Comparison of ENCODE assay signal across 1 cellular context in genomic region chr14:83162351-83162929, GRCh38.
A peak's percentile ranks its signal among the peaks of the same experiment; 100 is the strongest.
TF ChIP-seq lines count a peak whose summit lies in the region.

No MANE protein-coding gene starts in this region.

TF ChIP-seq in GM12878, 131 proteins besides CTCF, POLR2A, EP300 and RAD21 (continued from another document):
- TF ChIP-seq ZBTB4 (CRISPR knock-in tag; IDR thresholded peaks at IDR 0.05) (no peak), SREBF2 (IDR thresholded peaks at IDR 0.05; ENCODE audit: low read length) (no peak), GATAD2B (conservative IDR thresholded peaks at IDR 0.05; ENCODE audit: low read depth) (peak; percentile 61; the same call in 1 of the 2 replicates), ETV6 (conservative IDR thresholded peaks at IDR 0.05 in 1 of 2, IDR thresholded peaks at IDR 0.05 in 1 of 2; ENCODE audit: borderline replicate concordance in 1 of 2, low read depth in 1 of 2) (no peak), SPI1 (IDR thresholded peaks at IDR 0.05; ENCODE audit: borderline replicate concordance, insufficient read depth, low read depth, low read length) (no peak), RCOR1 (conservative IDR thresholded peaks at IDR 0.05; ENCODE audit: low read depth, low read length) (no peak), HDAC6 (IDR thresholded peaks at IDR 0.05; ENCODE audit: unreplicated experiment) (no peak), E4F1 (IDR thresholded peaks at IDR 0.05; ENCODE audit: borderline replicate concordance, partially characterized antibody) (no peak), ZZZ3 (IDR thresholded peaks at IDR 0.05; ENCODE audit: control insufficient read depth, insufficient read length, low read depth) (no peak), BMI1 (IDR thresholded peaks at IDR 0.05; ENCODE audit: borderline replicate concordance) (no peak), SP1 (IDR thresholded peaks at IDR 0.05; ENCODE audit: low read depth, low read length) (no peak), MYC (IDR thresholded peaks at IDR 0.05; ENCODE audit: insufficient read depth, insufficient read length, insufficient replicate concordance, low read length, severe bottlenecking) (no peak), CBX5 (IDR thresholded peaks at IDR 0.05; ENCODE audit: low read depth) (no peak), BCL3 (IDR thresholded peaks at IDR 0.05; ENCODE audit: borderline replicate concordance, insufficient read depth, low read depth, low read length, poor library complexity, severe bottlenecking) (no peak), PAX8 (IDR thresholded peaks at IDR 0.05) (no peak), ATF3 (IDR thresholded peaks at IDR 0.05; ENCODE audit: borderline replicate concordance, extremely low read depth, low read depth, low read length) (no peak), CHD1 (IDR thresholded peaks at IDR 0.05; ENCODE audit: low read depth, low read length) (no peak), NKRF (conservative IDR thresholded peaks at IDR 0.05) (no peak), NBN (IDR thresholded peaks at IDR 0.05) (no peak), EZH2 (IDR thresholded peaks at IDR 0.05; ENCODE audit: borderline replicate concordance, control insufficient read depth, low read depth, low read length) (no peak), SMARCA5 (IDR thresholded peaks at IDR 0.05) (no peak)
- TF ChIP-seq, protein P1, sequence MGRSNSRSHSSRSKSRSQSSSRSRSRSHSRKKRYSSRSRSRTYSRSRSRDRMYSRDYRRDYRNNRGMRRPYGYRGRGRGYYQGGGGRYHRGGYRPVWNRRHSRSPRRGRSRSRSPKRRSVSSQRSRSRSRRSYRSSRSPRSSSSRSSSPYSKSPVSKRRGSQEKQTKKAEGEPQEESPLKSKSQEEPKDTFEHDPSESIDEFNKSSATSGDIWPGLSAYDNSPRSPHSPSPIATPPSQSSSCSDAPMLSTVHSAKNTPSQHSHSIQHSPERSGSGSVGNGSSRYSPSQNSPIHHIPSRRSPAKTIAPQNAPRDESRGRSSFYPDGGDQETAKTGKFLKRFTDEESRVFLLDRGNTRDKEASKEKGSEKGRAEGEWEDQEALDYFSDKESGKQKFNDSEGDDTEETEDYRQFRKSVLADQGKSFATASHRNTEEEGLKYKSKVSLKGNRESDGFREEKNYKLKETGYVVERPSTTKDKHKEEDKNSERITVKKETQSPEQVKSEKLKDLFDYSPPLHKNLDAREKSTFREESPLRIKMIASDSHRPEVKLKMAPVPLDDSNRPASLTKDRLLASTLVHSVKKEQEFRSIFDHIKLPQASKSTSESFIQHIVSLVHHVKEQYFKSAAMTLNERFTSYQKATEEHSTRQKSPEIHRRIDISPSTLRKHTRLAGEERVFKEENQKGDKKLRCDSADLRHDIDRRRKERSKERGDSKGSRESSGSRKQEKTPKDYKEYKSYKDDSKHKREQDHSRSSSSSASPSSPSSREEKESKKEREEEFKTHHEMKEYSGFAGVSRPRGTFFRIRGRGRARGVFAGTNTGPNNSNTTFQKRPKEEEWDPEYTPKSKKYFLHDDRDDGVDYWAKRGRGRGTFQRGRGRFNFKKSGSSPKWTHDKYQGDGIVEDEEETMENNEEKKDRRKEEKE (IDR thresholded peaks at IDR 0.05): no peak
- TF ChIP-seq, protein P2, sequence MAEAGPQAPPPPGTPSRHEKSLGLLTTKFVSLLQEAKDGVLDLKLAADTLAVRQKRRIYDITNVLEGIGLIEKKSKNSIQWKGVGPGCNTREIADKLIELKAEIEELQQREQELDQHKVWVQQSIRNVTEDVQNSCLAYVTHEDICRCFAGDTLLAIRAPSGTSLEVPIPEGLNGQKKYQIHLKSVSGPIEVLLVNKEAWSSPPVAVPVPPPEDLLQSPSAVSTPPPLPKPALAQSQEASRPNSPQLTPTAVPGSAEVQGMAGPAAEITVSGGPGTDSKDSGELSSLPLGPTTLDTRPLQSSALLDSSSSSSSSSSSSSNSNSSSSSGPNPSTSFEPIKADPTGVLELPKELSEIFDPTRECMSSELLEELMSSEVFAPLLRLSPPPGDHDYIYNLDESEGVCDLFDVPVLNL (IDR thresholded peaks at IDR 0.05; ENCODE audit: low read depth, low read length): no peak
- TF ChIP-seq, protein P3, sequence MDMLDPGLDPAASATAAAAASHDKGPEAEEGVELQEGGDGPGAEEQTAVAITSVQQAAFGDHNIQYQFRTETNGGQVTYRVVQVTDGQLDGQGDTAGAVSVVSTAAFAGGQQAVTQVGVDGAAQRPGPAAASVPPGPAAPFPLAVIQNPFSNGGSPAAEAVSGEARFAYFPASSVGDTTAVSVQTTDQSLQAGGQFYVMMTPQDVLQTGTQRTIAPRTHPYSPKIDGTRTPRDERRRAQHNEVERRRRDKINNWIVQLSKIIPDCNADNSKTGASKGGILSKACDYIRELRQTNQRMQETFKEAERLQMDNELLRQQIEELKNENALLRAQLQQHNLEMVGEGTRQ (IDR thresholded peaks at IDR 0.05; ENCODE audit: borderline replicate concordance, low read depth, low read length): no peak
